ENCODE assay signal across 13 cellular contexts in genomic region chr2:86039963-86040655, GRCh38.
A peak's percentile ranks its signal among the peaks of the same experiment; 100 is the strongest.
DNase-seq lines count a peak whose midpoint lies in the region; ATAC-seq and TF ChIP-seq lines count a peak whose summit lies in the region.
"Had no signal": no experiment of that assay in that cellular context is flagged by ENCODE, and none has a peak within 500 bp of the region (broad histone marks: within the 10 kb centered on the region; RNA-seq: fewer than 3 reads in every experiment).

No MANE protein-coding gene starts in this region.

- DNase-seq in T-helper 1 cell, result no peak
- peak; percentile 49 for DNase-seq in chondrocyte (ENCODE audit: low spot score)
- DNase-seq in psoas muscle, result no peak
- no peak for DNase-seq in foreskin melanocyte
- no peak for DNase-seq in retina
- DNase-seq: GDM1, NCI-H2029, upper lobe of left lung had no signal

- peaks cover 56% of the 10 kb centered on the region for H3K36me3 Mint-ChIP-seq in T-helper 1 cell treated with Interleukin-12 subunit alpha and Interleukin-12 subunit beta and Interleukin-4 antibody, amounts not matched to agents 30 μg/mL and 1 μg/mL, for 36 hours (ENCODE audit: low read depth)
- H3K36me3 Mint-ChIP-seq in chondrocyte (ENCODE audit: low read depth), result peaks cover 45% of the 10 kb centered on the region

- H3K27ac ChIP-seq in KOPT-K1 (ENCODE audit: low read depth, low read length, poor library complexity, severe bottlenecking) (peak overlapping the region; percentile 94), psoas muscle (peak overlapping the region; percentile 96)
- H3K27ac ChIP-seq: 22Rv1 had no signal

- peaks cover 60% of the 10 kb centered on the region for H3K4me1 ChIP-seq in psoas muscle

- no peak for ATAC-seq in psoas muscle
- no peak for ATAC-seq in GM19328 (IDR thresholded peaks at IDR 0.05; ENCODE audit: unreplicated experiment)
- ATAC-seq: heart left ventricle had no signal

- no peak for TF ChIP-seq CTCF in chondrocyte (IDR thresholded peaks at IDR 0.05)
- TF ChIP-seq CTCF in psoas muscle (IDR thresholded peaks at IDR 0.05), result no peak

- no peaks in the 10 kb centered on the region for H3K9me3 Mint-ChIP-seq in T-helper 1 cell treated with Interleukin-12 subunit alpha and Interleukin-12 subunit beta and Interleukin-4 antibody, amounts not matched to agents 30 μg/mL and 1 μg/mL, for 36 hours
- no peaks in the 10 kb centered on the region for H3K9me3 Mint-ChIP-seq in chondrocyte (ENCODE audit: low read depth)

- peak overlapping the region; percentile 9 for H3K27ac Mint-ChIP-seq in T-helper 1 cell treated with Interleukin-12 subunit alpha and Interleukin-12 subunit beta and Interleukin-4 antibody, amounts not matched to agents 30 μg/mL and 1 μg/mL, for 36 hours
- no peak overlapping the region for H3K27ac Mint-ChIP-seq in chondrocyte (ENCODE audit: unreplicated experiment)

- H3K9me3 ChIP-seq in KOPT-K1 (ENCODE audit: insufficient read depth, low read length, poor library complexity, severe bottlenecking), result no peaks in the 10 kb centered on the region
- no peaks in the 10 kb centered on the region for H3K9me3 ChIP-seq in psoas muscle
- H3K9me3 ChIP-seq: heart left ventricle, upper lobe of left lung had no signal

- H3K4me3 ChIP-seq in psoas muscle, result no peak overlapping the region
- H3K4me3 ChIP-seq: heart left ventricle, upper lobe of left lung had no signal

- H3K27me3 ChIP-seq in psoas muscle (ENCODE audit: insufficient read depth in 3 of 3, low read length in 2 of 3), result no peaks in the 10 kb centered on the region
- H3K27me3 ChIP-seq: heart left ventricle, upper lobe of left lung had no signal

- H3K4me3 Mint-ChIP-seq in T-helper 1 cell treated with Interleukin-12 subunit alpha and Interleukin-12 subunit beta and Interleukin-4 antibody, amounts not matched to agents 30 μg/mL and 1 μg/mL, for 36 hours, result no peak overlapping the region
- no peak overlapping the region for H3K4me3 Mint-ChIP-seq in chondrocyte (ENCODE audit: unreplicated experiment)

- H3K27me3 Mint-ChIP-seq in T-helper 1 cell treated with Interleukin-12 subunit alpha and Interleukin-12 subunit beta and Interleukin-4 antibody, amounts not matched to agents 30 μg/mL and 1 μg/mL, for 36 hours (ENCODE audit: low read depth), result no peaks in the 10 kb centered on the region
- H3K27me3 Mint-ChIP-seq in chondrocyte (ENCODE audit: low read depth), result no peaks in the 10 kb centered on the region

- H3K36me3 ChIP-seq in KOPT-K1 (ENCODE audit: insufficient read depth, low read length) (peaks cover 68% of the 10 kb centered on the region), psoas muscle (ENCODE audit: insufficient read depth in 1 of 2, low read depth in 1 of 2) (peaks cover 20 to 60% of the 10 kb centered on the region in 2 donors)

- intact Hi-C loops in psoas muscle (cut with DNase I), result loop anchor here (2.0 to 5.0 kb wide), 3 partner anchors 37 to 153 kb away; partner anchors contain the start of gene ST3GAL5 (in 1 of the 2)

- WGBS in psoas muscle, 3 donors, result 90 to 96% (median 91%) methylated on average over 12 of the region's 12 CpGs

- H3K4me1 Mint-ChIP-seq in T-helper 1 cell treated with Interleukin-12 subunit alpha and Interleukin-12 subunit beta and Interleukin-4 antibody, amounts not matched to agents 30 μg/mL and 1 μg/mL, for 36 hours (ENCODE audit: low read depth), result peaks cover 69% of the 10 kb centered on the region
- H3K4me1 Mint-ChIP-seq in chondrocyte (ENCODE audit: low read depth), result peaks cover 34% of the 10 kb centered on the region
